ENCODE assay signal across 11 cellular contexts in the genomic region with DNA sequence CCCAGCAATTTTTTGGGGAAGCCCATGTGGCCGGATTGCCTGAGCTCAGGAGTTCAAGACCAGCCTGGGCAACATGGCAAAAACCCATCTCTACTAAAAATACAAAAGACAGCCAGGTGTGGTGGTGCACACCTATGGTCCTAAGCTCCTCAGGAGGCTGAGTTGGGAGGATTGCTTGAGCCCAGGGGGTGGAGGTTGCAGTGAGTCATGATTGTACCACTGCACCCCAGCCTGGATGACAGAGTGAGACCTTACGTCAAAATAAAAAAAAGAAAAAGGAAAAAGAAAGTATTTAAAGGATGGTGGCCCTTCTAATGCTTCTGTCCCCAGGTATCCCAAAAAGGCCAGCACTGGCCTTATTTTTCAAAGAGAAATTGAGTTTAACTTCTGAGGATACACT. TPM values are rescaled to one million over a fixed set of nuclear protein-coding genes. Genes with fewer than 3 reads are reported as not detected.
DNase-seq lines count a peak whose midpoint lies in the region; ATAC-seq and TF ChIP-seq lines count a peak whose summit lies in the region.
"Had no signal": no experiment of that assay in that cellular context is flagged by ENCODE, and none has a peak within 500 bp of the region (broad histone marks: within the 10 kb centered on the region; RNA-seq: fewer than 3 reads in every experiment).

No MANE protein-coding gene starts in this region.

- no peak overlapping the region for H3K9ac ChIP-seq in iPS-18a (ENCODE audit: low read length)

- H3K4me1 Mint-ChIP-seq in activated B cell treated with CpG ODN at 0.5 μM for 24 hours (peaks cover 57% of the 10 kb centered on the region), type B pancreatic cell (ENCODE audit: unreplicated experiment) (peaks cover 41% of the 10 kb centered on the region)

- H3K4me3 Mint-ChIP-seq in activated B cell treated with CpG ODN at 0.5 μM for 24 hours (peak overlapping the region; percentile 90), type B pancreatic cell (peak overlapping the region; percentile 87)

- POLR2A ChIA-PET in activated B cell treated with CpG ODN at 0.5 μM for 24 hours (lab: Charles Lee) = interaction anchor here (0.5 to 2.4 kb wide), 5 partner anchors 7 to 436 kb away, joined by 3 to 22 read pairs (median 5); partner anchors contain the start of gene EIF2D

- H3K4me3 ChIP-seq in iPS-18a (ENCODE audit: low read length) (peak overlapping the region; percentile 74), tibial nerve (no peak overlapping the region)
- H3K4me3 ChIP-seq: ovary had no signal

- H3K4me1 ChIP-seq in iPS-18a (ENCODE audit: control insufficient read depth, low read depth, low read length) (peaks cover 42% of the 10 kb centered on the region), tibial nerve (peaks cover 0 to 48% (median 14%) of the 10 kb centered on the region in 4 donors)

- no peaks in the 10 kb centered on the region for H3K27me3 Mint-ChIP-seq in activated B cell treated with CpG ODN at 0.5 μM for 24 hours
- H3K27me3 Mint-ChIP-seq in type B pancreatic cell = peaks cover 13% of the 10 kb centered on the region

- TF ChIP-seq POLR2A in tibial nerve (IDR thresholded peaks at IDR 0.05) = no peak

- H3K27me3 ChIP-seq in iPS-18a (ENCODE audit: control insufficient read depth, insufficient read depth, low read length) (peaks cover 1% of the 10 kb centered on the region), tibial nerve (no peaks in the 10 kb centered on the region)
- H3K27me3 ChIP-seq: ovary had no signal

- no peaks in the 10 kb centered on the region for H3K9me3 ChIP-seq in iPS-18a (ENCODE audit: control insufficient read depth, low read depth, low read length)
- H3K9me3 ChIP-seq in tibial nerve = no peaks in the 10 kb centered on the region
- H3K9me3 ChIP-seq: ovary had no signal

- no peak for TF ChIP-seq EP300 in tibial nerve (IDR thresholded peaks at IDR 0.05)

- H3K36me3 Mint-ChIP-seq in activated B cell treated with CpG ODN at 0.5 μM for 24 hours (ENCODE audit: low read depth) (peaks cover 47% of the 10 kb centered on the region), type B pancreatic cell (peaks cover 4% of the 10 kb centered on the region)

- DNase-seq in Right ventricle myocardium superior = peak; percentile 4
- no peak for DNase-seq in cardiac septum (ENCODE audit: low spot score)
- DNase-seq in activated B cell treated with CpG ODN at 0.5 μM for 24 hours = no peak
- no peak for DNase-seq in type B pancreatic cell (ENCODE audit: extremely low spot score, unreplicated experiment)
- no peak for DNase-seq in tibial nerve (ENCODE audit: low spot score in 2 of 2)
- DNase-seq: NCI-H774, T-helper 9 cell had no signal

- CTCF ChIA-PET in activated B cell treated with CpG ODN at 0.5 μM for 24 hours (lab: Charles Lee) = interaction anchor here (1.0 to 3.2 kb wide), 4 partner anchors 7 to 108 kb away, joined by 4 to 39 read pairs (median 21); no protein-coding TSS in a partner anchor

- peaks cover 3% of the 10 kb centered on the region for H3K36me3 ChIP-seq in iPS-18a (ENCODE audit: control insufficient read depth, low read depth, low read length)
- peaks cover 0 to 29% (median 0%) of the 10 kb centered on the region in 3 donors for H3K36me3 ChIP-seq in tibial nerve
- H3K36me3 ChIP-seq: ovary had no signal

- ATAC-seq in Right ventricle myocardium superior (ENCODE audit: poor library complexity) = no peak
- no peak for ATAC-seq in activated B cell treated with CpG ODN at 0.5 μM for 24 hours (ENCODE audit: low read depth)
- no peak for ATAC-seq in GM18502 (IDR thresholded peaks at IDR 0.05; ENCODE audit: poor library complexity, unreplicated experiment)
- no peak for ATAC-seq in HG02885 (IDR thresholded peaks at IDR 0.05; ENCODE audit: poor library complexity, unreplicated experiment)

- H3K27ac ChIP-seq in iPS-18a (ENCODE audit: low read length) = no peak overlapping the region
- no peak overlapping the region for H3K27ac ChIP-seq in tibial nerve
- H3K27ac ChIP-seq: ovary had no signal

- intact Hi-C loops in Right ventricle myocardium superior (cut with DNase I) = no loop called here
- intact Hi-C loops in cardiac septum (cut with DNase I) = no loop called here
- intact Hi-C loops in activated B cell treated with CpG ODN at 0.5 μM for 24 hours (cut with micrococcal nuclease) = loop anchor here (1.0 to 5.0 kb wide), 2 partner anchors 35 to 205 kb away; partner anchors contain the start of gene RASSF5

- H3K9me3 Mint-ChIP-seq in activated B cell treated with CpG ODN at 0.5 μM for 24 hours (no peaks in the 10 kb centered on the region), type B pancreatic cell (no peaks in the 10 kb centered on the region)

- WGBS in tibial nerve, 2 donors = 85 to 88% methylated on average over 2 of the region's 2 CpGs

- no peak for TF ChIP-seq CTCF in activated B cell treated with CpG ODN at 0.5 μM for 24 hours (IDR thresholded peaks at IDR 0.05)
- TF ChIP-seq CTCF in type B pancreatic cell (conservative IDR thresholded peaks at IDR 0.05) = no peak
- no peak for TF ChIP-seq CTCF in tibial nerve (IDR thresholded peaks at IDR 0.05)

- H3K27ac Mint-ChIP-seq in activated B cell treated with CpG ODN at 0.5 μM for 24 hours = peak overlapping the region; percentile 93
- no peak overlapping the region for H3K27ac Mint-ChIP-seq in type B pancreatic cell

RNA-seq across cellular contexts. Expression of gene IKBKE, which starts 1.7 kb away (rescaled TPM):
- total RNA-seq in Right ventricle myocardium superior (0.46 TPM), cardiac septum (0.97 TPM), activated B cell treated with CpG ODN at 0.5 μM for 24 hours (52.9 and 56.3 TPM in 2 replicates), type B pancreatic cell (ENCODE audit: low replicate concordance) (10.7 and 13.4 TPM in 2 replicates), tibial nerve (10 to 100 TPM in 1 of 4 donors, 1 to 10 TPM in 3; 1.5 to 18.0 (median 3.7) TPM)

RNA-seq across cellular contexts. Expression of gene RASSF5, which starts 35.3 kb away (rescaled TPM):
- total RNA-seq in Right ventricle myocardium superior = 3.9 TPM
- total RNA-seq in cardiac septum = 15.5 TPM
- 114 and 116 TPM in 2 replicates for total RNA-seq in activated B cell treated with CpG ODN at 0.5 μM for 24 hours
- total RNA-seq in type B pancreatic cell (ENCODE audit: low replicate concordance) = 3.8 and 5.9 TPM in 2 replicates
- total RNA-seq in tibial nerve = 10 to 100 TPM; 24.0 to 32.9 (median 30.2) TPM
